Comparison of ENCODE assay signal across 21 cellular contexts in genomic region chr4:14842964-14843630, GRCh38.
"Had no signal": no experiment of that assay in that cellular context is flagged by ENCODE, and none has a peak within 500 bp of the region (broad histone marks: within the 10 kb centered on the region; RNA-seq: fewer than 3 reads in every experiment).

No MANE protein-coding gene starts in this region.

- H3K4me3 ChIP-seq: colonic mucosa, dorsolateral prefrontal cortex, pancreas, right lobe of liver, SJSA1, skin epidermis, tibial nerve had no signal

- H3K9me3 Mint-ChIP-seq: effector memory CD8-positive, alpha-beta T cell had no signal

- H3K4me1 ChIP-seq: colonic mucosa, pancreas, right lobe of liver, SJSA1, tibial nerve had no signal

- H3K27me3 Mint-ChIP-seq: effector memory CD8-positive, alpha-beta T cell had no signal

- DNase-seq: activated CD4-positive, alpha-beta T cell treated with anti-CD3 and anti-CD28 coated beads, Interleukin-2, amount 50 U/mL, for 48 hours; activated T-cell treated with anti-CD3 and anti-CD28 coated beads for 4 hours; amniotic stem cell; colonic mucosa; dorsolateral prefrontal cortex; effector memory CD8-positive, alpha-beta T cell; foreskin melanocyte; hippocampal formation; nephron progenitor cell; pancreas; right lobe of liver; stimulated activated CD4-positive, alpha-beta T cell treated with anti-CD3 and anti-CD28 coated beads, Interleukin-1b, Interleukin-23, amount 100 ng/mL, for 48 hours; stimulated activated naive CD4-positive, alpha-beta T cell; T-helper 1 cell; T1000 had no signal

- H3K27me3 ChIP-seq: colonic mucosa, dorsolateral prefrontal cortex, pancreas, right lobe of liver, SJSA1, tibial nerve had no signal

- ATAC-seq: effector memory CD8-positive, alpha-beta T cell; esophagus mucosa; pancreas; right lobe of liver; WTC11 had no signal

- H3K27ac Mint-ChIP-seq: activated naive CD8-positive, alpha-beta T cell; effector memory CD8-positive, alpha-beta T cell; nephron progenitor cell; WTC11 had no signal

- H3K4me3 Mint-ChIP-seq: activated naive CD8-positive, alpha-beta T cell; effector memory CD8-positive, alpha-beta T cell; nephron progenitor cell; WTC11 had no signal

- H3K36me3 Mint-ChIP-seq: activated naive CD8-positive, alpha-beta T cell had no signal

- H3K36me3 ChIP-seq: colonic mucosa, pancreas, right lobe of liver, SJSA1, tibial nerve had no signal

- H3K4me1 Mint-ChIP-seq: nephron progenitor cell had no signal

- H3K9me3 ChIP-seq: colonic mucosa, pancreas, right lobe of liver, SJSA1 had no signal

- H3K27ac ChIP-seq: colonic mucosa, dorsolateral prefrontal cortex, pancreas, right lobe of liver, SJSA1, tibial nerve had no signal
